8 cellular contexts compared by ENCODE assay signal in genomic region chr1:45011837-45012638, GRCh38. TPM values are rescaled to one million over a fixed set of nuclear protein-coding genes. Genes with fewer than 3 reads are reported as not detected.
A peak's percentile ranks its signal among the peaks of the same experiment; 100 is the strongest.
DNase-seq lines count a peak whose midpoint lies in the region; ATAC-seq and TF ChIP-seq lines count a peak whose summit lies in the region.

Gene UROD, plus strand, starts transcription at chr1:45012254. Its CDS starts 12 bp downstream, at chr1:45012266.

- peak within 1 kb of the TSS; percentile 89 for H3K27ac Mint-ChIP-seq in activated naive CD8-positive, alpha-beta T cell
- peak within 1 kb of the TSS; percentile 89 for H3K27ac Mint-ChIP-seq in glutamatergic neuron (ENCODE audit: unreplicated experiment)

- H3K79me2 ChIP-seq in osteoblast (ENCODE audit: insufficient read depth, low read length): peaks cover 46% of the 10 kb centered on the region

- H3K4me1 ChIP-seq in osteoblast (ENCODE audit: insufficient read depth, low read length) (peaks cover 33% of the 10 kb centered on the region), thoracic aorta (ENCODE audit: control insufficient read depth in 1 of 2, low read depth in 2 of 2) (peaks cover 19 to 48% of the 10 kb centered on the region in 2 donors)

- no peaks in the 10 kb centered on the region for H3K9me3 Mint-ChIP-seq in activated naive CD8-positive, alpha-beta T cell (ENCODE audit: low read depth)
- H3K9me3 Mint-ChIP-seq in glutamatergic neuron (ENCODE audit: unreplicated experiment): peaks cover 13% of the 10 kb centered on the region

- H3K27me3 Mint-ChIP-seq in activated naive CD8-positive, alpha-beta T cell: no peaks in the 10 kb centered on the region
- H3K27me3 Mint-ChIP-seq in glutamatergic neuron (ENCODE audit: unreplicated experiment): peaks cover 13% of the 10 kb centered on the region

- H3K4me1 Mint-ChIP-seq in activated naive CD8-positive, alpha-beta T cell (ENCODE audit: low read depth): peaks cover 43% of the 10 kb centered on the region
- peaks cover 29% of the 10 kb centered on the region for H3K4me1 Mint-ChIP-seq in glutamatergic neuron (ENCODE audit: low read depth, unreplicated experiment)

- peak within 1 kb of the TSS; percentile 91 for H2AFZ ChIP-seq in osteoblast (ENCODE audit: low read length)

- H3K4me2 ChIP-seq in osteoblast (ENCODE audit: insufficient read depth, low read length): peak within 1 kb of the TSS; percentile 98

- DNase-seq in GM03348 (ENCODE audit: low spot score) (peak; percentile 97), NCI-H1092 (lab: John Stamatoyannopoulos, UW) (peak; percentile 95), SKM-1 treated with dmso at 0.1 percent for 144 hours (lab: John Stamatoyannopoulos, UW; ENCODE audit: unreplicated experiment) (peak; percentile 93), glutamatergic neuron (peak; percentile 91), osteoblast (ENCODE audit: insufficient read length, low spot score, missing footprints) (peak; percentile 97), thoracic aorta (ENCODE audit: low spot score) (peak; percentile 79)

- H4K20me1 ChIP-seq in osteoblast (ENCODE audit: insufficient read depth, low read length): peaks cover 14% of the 10 kb centered on the region

- H3K27ac ChIP-seq in osteoblast (ENCODE audit: low read depth, low read length): peak within 1 kb of the TSS; percentile 67
- peak within 1 kb of the TSS; percentile 69 to 84 for H3K27ac ChIP-seq in thoracic aorta

- H3K9me3 ChIP-seq in osteoblast (ENCODE audit: low read depth, low read length) (no peaks in the 10 kb centered on the region), thoracic aorta (no peaks in the 10 kb centered on the region)

- no peak for TF ChIP-seq CTCF in glutamatergic neuron (IDR thresholded peaks at IDR 0.05; ENCODE audit: partially characterized antibody, unreplicated experiment)
- no peak for TF ChIP-seq CTCF in osteoblast (IDR thresholded peaks at IDR 0.05; ENCODE audit: extremely low read depth, low read depth, low read length)
- no peak for TF ChIP-seq CTCF in thoracic aorta (IDR thresholded peaks at IDR 0.05)

- peak within 1 kb of the TSS; percentile 81 for H3K4me3 ChIP-seq in osteoblast (ENCODE audit: insufficient read depth, low read length)
- peak within 1 kb of the TSS; percentile 96 for H3K4me3 ChIP-seq in thoracic aorta

- H3K4me3 Mint-ChIP-seq in activated naive CD8-positive, alpha-beta T cell: peak within 1 kb of the TSS; percentile 87
- H3K4me3 Mint-ChIP-seq in glutamatergic neuron (ENCODE audit: unreplicated experiment): peak within 1 kb of the TSS; percentile 82

- no peaks in the 10 kb centered on the region for H3K27me3 ChIP-seq in osteoblast (ENCODE audit: insufficient read depth, low read length)
- H3K27me3 ChIP-seq in thoracic aorta (replicated peaks; ENCODE audit: insufficient read depth): no peaks in the 10 kb centered on the region

- ATAC-seq in HG02588 (IDR thresholded peaks at IDR 0.05; ENCODE audit: unreplicated experiment) (peak; percentile 62), thoracic aorta (ENCODE audit: insufficient number of reproducible peaks, low FRiP score, low read depth) (peak; percentile 85)

- H3K36me3 ChIP-seq in osteoblast (ENCODE audit: insufficient read depth, low read length) (peaks cover 40% of the 10 kb centered on the region), thoracic aorta (peaks cover 27% of the 10 kb centered on the region)

- peaks cover 4% of the 10 kb centered on the region for H3K36me3 Mint-ChIP-seq in activated naive CD8-positive, alpha-beta T cell
- H3K36me3 Mint-ChIP-seq in glutamatergic neuron (ENCODE audit: unreplicated experiment): no peaks in the 10 kb centered on the region

RNA-seq across cellular contexts. Expression of gene UROD, which starts in this region (rescaled TPM):
- total RNA-seq in glutamatergic neuron (ENCODE audit: unreplicated experiment) (90.4 TPM), osteoblast (123 and 147 TPM in 2 replicates), thoracic aorta (10 to 100 TPM; 32.7 to 67.4 TPM)

Comparison
In these comparisons a context has a peak if more than half of its experiments do, and no peak if none do; other contexts are left out.
1. Peak in every context shown above with its lines: DNase-seq, ATAC-seq, H3K4me3 ChIP-seq and H3K27ac ChIP-seq.